8 cellular contexts compared by ENCODE assay signal in the genomic region with DNA sequence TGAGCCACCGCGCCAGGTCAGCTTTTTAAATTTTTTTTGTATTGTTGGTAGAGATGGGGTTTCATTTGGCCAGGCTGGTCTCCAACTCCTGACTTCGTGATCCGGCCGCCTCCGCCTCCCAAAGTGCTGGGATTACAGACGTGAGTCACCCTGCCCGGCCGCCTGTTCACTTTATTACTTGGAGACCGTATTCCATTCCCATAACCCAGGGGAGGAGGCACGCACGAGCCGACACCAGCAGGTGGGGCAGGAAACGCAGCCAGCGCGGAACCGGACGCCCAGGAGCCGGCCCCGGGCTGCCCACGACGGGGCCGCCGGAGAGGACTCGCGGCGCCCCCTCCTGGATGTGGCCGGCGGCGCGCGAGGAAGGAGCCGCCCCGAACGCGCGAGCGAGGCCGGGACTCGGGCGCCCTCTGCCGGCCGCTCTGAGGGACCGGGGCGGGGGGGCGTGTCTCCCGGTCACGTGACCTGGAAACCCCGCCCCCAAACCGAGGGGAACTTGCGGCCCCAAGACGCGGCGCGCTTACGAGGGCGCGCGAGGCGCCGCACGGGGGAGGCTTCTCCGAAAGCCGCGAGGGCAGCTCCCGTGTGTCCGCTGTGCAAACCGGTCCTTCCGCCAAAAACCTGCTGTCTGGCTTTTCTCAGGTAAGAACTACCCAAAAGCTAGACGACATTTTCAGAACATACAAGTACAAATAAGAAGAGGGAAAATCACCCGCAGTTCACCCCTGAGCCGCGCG. TPM values are rescaled to one million over a fixed set of nuclear protein-coding genes. Genes with fewer than 3 reads are reported as not detected.
DNase-seq lines count a peak whose midpoint lies in the region; ATAC-seq and TF ChIP-seq lines count a peak whose summit lies in the region.

No MANE protein-coding gene starts in this region.

- H3K27me3 ChIP-seq in esophagus (ENCODE audit: control insufficient read depth in 1 of 2, insufficient read depth in 2 of 2, low read length in 2 of 2) = no peaks in the 10 kb centered on the region
- H3K27me3 ChIP-seq in naive thymus-derived CD4-positive, alpha-beta T cell (ENCODE audit: control insufficient read depth in 2 of 2, insufficient read depth in 2 of 2, low read length in 2 of 2) = no peaks in the 10 kb centered on the region

- no peaks in the 10 kb centered on the region for H3K9me3 ChIP-seq in esophagus (ENCODE audit: control insufficient read depth in 2 of 2, insufficient read depth in 1 of 2, low read depth in 1 of 2, low read length in 1 of 2)
- H3K9me3 ChIP-seq in naive thymus-derived CD4-positive, alpha-beta T cell (ENCODE audit: control insufficient read depth in 2 of 3, low read length in 3 of 3) = peaks cover 0 to 5% (median 0%) of the 10 kb centered on the region in 3 experiments

- POLR2A ChIA-PET in naive thymus-derived CD4-positive, alpha-beta T cell (lab: Charles Lee) = interaction anchor here (0.6 to 2.0 kb wide), 6 partner anchors 12 to 251 kb away, joined by 3 to 6 read pairs (median 4); partner anchors contain the start of gene RNH1

- no peaks in the 10 kb centered on the region for H3K27me3 Mint-ChIP-seq in naive thymus-derived CD4-positive, alpha-beta T cell

- peak overlapping the region; percentile 60 to 94 for H3K27ac ChIP-seq in esophagus (ENCODE audit: low read depth in 2 of 2, low read length in 1 of 2)
- H3K27ac ChIP-seq in naive thymus-derived CD4-positive, alpha-beta T cell (ENCODE audit: low read depth, low read length) = peak overlapping the region; percentile 58

- peaks cover 2 to 8% (median 4%) of the 10 kb centered on the region in 7 donors for H3K4me1 Mint-ChIP-seq in naive thymus-derived CD4-positive, alpha-beta T cell

- H3K4me3 ChIP-seq in LNCaP clone FGC (ENCODE audit: low read depth, low read length) (peak overlapping the region; percentile 44), esophagus (ENCODE audit: low read depth in 1 of 2, low read length in 2 of 2) (peak overlapping the region in 1 of 2 donors; percentile 3)
- peak overlapping the region; percentile 28 for H3K4me3 ChIP-seq in naive thymus-derived CD4-positive, alpha-beta T cell (ENCODE audit: low read length)

- TF ChIP-seq CTCF in LNCaP clone FGC (IDR thresholded peaks at IDR 0.05; ENCODE audit: control insufficient read depth, extremely low read depth, insufficient read depth) = peak; percentile 99

- H3K36me3 ChIP-seq in esophagus (ENCODE audit: control insufficient read depth in 2 of 2, insufficient read depth in 2 of 2, low read length in 1 of 2) = no peaks in the 10 kb centered on the region
- no peaks in the 10 kb centered on the region for H3K36me3 ChIP-seq in naive thymus-derived CD4-positive, alpha-beta T cell (ENCODE audit: control insufficient read depth in 2 of 3, insufficient read depth in 3 of 3, low read length in 3 of 3)

- CTCF ChIA-PET in naive thymus-derived CD4-positive, alpha-beta T cell (lab: Charles Lee) = interaction anchor here (0.6 to 1.7 kb wide), 7 partner anchors 9 to 213 kb away, joined by 3 to 8 read pairs (median 5); partner anchors contain the start of genes LRRC56 and SIGIRR

- H3K27ac Mint-ChIP-seq in naive thymus-derived CD4-positive, alpha-beta T cell = peak overlapping the region; percentile 70 to 92 (median 85)

- no peaks in the 10 kb centered on the region for H3K4me1 ChIP-seq in esophagus (ENCODE audit: control insufficient read depth in 2 of 2, insufficient read depth in 2 of 2, low read length in 1 of 2)
- H3K4me1 ChIP-seq in naive thymus-derived CD4-positive, alpha-beta T cell (ENCODE audit: control insufficient read depth in 2 of 2, insufficient read depth in 2 of 2, low read length in 2 of 2) = peaks cover 4% of the 10 kb centered on the region in 2 donors

- H3K36me3 Mint-ChIP-seq in naive thymus-derived CD4-positive, alpha-beta T cell = peaks cover 0 to 16% (median 0%) of the 10 kb centered on the region in 5 donors

- WGBS in esophagus, 2 donors = 5 to 7% methylated on average over 54 to 74 of the region's 74 CpGs

- peaks cover 0 to 14% (median 5%) of the 10 kb centered on the region in 11 donors for H3K9me3 Mint-ChIP-seq in naive thymus-derived CD4-positive, alpha-beta T cell

- intact Hi-C loops in naive thymus-derived CD4-positive, alpha-beta T cell (cut with micrococcal nuclease) = loop anchor here (1.0 kb wide), 3 partner anchors 11 to 70 kb away; partner anchors contain the start of genes HRAS (in 2 of the 2) and RNH1 (in 2 of the 2)

- peak; percentile 82 for ATAC-seq in GM21447 (IDR thresholded peaks at IDR 0.05; ENCODE audit: unreplicated experiment)
- peak; percentile 99 for ATAC-seq in naive thymus-derived CD4-positive, alpha-beta T cell

- DNase-seq in D341Med (ENCODE audit: low spot score) = peak; percentile 95
- DNase-seq in LNCaP clone FGC (ENCODE audit: low read depth) = peak; percentile 90
- peak; percentile 85 to 93 (median 91) for DNase-seq in activated CD8-positive, alpha-beta memory T cell treated with anti-CD3 and anti-CD28 coated beads for 48 hours (ENCODE audit: low read depth in 2 of 3, low spot score in 2 of 3)
- peak; percentile 69 to 94 (median 87) for DNase-seq in naive thymus-derived CD4-positive, alpha-beta T cell
- peak; percentile 59 to 82 for DNase-seq in stimulated activated CD8-positive, alpha-beta memory T cell treated with anti-CD3 and anti-CD28 coated beads, Interleukin-7, amount 100 ng/mL, for 48 hours (ENCODE audit: extremely low read depth in 1 of 2, low read depth in 1 of 2)
- DNase-seq in SK-N-DZ (ENCODE audit: low spot score) = no peak

- peak overlapping the region; percentile 81 to 91 (median 87) for H3K4me3 Mint-ChIP-seq in naive thymus-derived CD4-positive, alpha-beta T cell

RNA-seq across cellular contexts. Expression of gene RNH1, which starts 11.6 kb away (rescaled TPM):
- polyA plus RNA-seq in esophagus = 100 to 1,000 TPM; 106 to 219 TPM
- 100 to 1,000 TPM in 4 of 5 experiments, 10 to 100 TPM in 1; 98.6 to 193 (median 109) TPM for total RNA-seq in naive thymus-derived CD4-positive, alpha-beta T cell
- 100 to 1,000 TPM; 156 to 243 TPM for polyA plus RNA-seq in naive thymus-derived CD4-positive, alpha-beta T cell
- 83.8 and 94.1 TPM in 2 replicates for polyA plus RNA-seq in SK-N-DZ (2014; cell fraction: cytosol; rRNA removed)
- 105 and 120 TPM in 2 replicates for polyA plus RNA-seq in SK-N-DZ (2014; cell fraction: nucleus; rRNA removed)

RNA-seq across cellular contexts. Expression of gene HRAS, which starts 16.7 kb away (rescaled TPM):
- 100 to 1,000 TPM; 163 to 257 TPM for polyA plus RNA-seq in esophagus
- total RNA-seq in naive thymus-derived CD4-positive, alpha-beta T cell = 10 to 100 TPM; 22.3 to 52.0 (median 31.9) TPM
- 10 to 100 TPM; 12.6 to 19.5 TPM for polyA plus RNA-seq in naive thymus-derived CD4-positive, alpha-beta T cell
- polyA plus RNA-seq in SK-N-DZ (2014; cell fraction: cytosol; rRNA removed) = 53.4 and 62.1 TPM in 2 replicates
- polyA plus RNA-seq in SK-N-DZ (2014; cell fraction: nucleus; rRNA removed) = 109 and 113 TPM in 2 replicates

RNA-seq across cellular contexts. Expression of gene LRRC56, which starts 18.7 kb away (rescaled TPM):
- polyA plus RNA-seq in esophagus = 1 to 10 TPM; 1.7 to 4.0 TPM
- 1 to 10 TPM; 2.3 to 5.1 (median 3.6) TPM for total RNA-seq in naive thymus-derived CD4-positive, alpha-beta T cell
- polyA plus RNA-seq in naive thymus-derived CD4-positive, alpha-beta T cell = 1 to 10 TPM in 1 of 2 donors, under 1 TPM in 1; 0.35 to 1.0 TPM
- 0.15 and 0.18 TPM in 2 replicates for polyA plus RNA-seq in SK-N-DZ (2014; cell fraction: cytosol; rRNA removed)
- 0.54 and 0.75 TPM in 2 replicates for polyA plus RNA-seq in SK-N-DZ (2014; cell fraction: nucleus; rRNA removed)

RNA-seq across cellular contexts. Expression of gene LMNTD2, which starts 41.9 kb away (rescaled TPM):
- polyA plus RNA-seq in esophagus = 1 to 10 TPM; 2.9 to 6.9 TPM
- 10 to 100 TPM in 2 of 5 experiments, 1 to 10 TPM in 3; 2.8 to 14.7 (median 9.6) TPM for total RNA-seq in naive thymus-derived CD4-positive, alpha-beta T cell
- 1 to 10 TPM; 2.3 to 3.6 TPM for polyA plus RNA-seq in naive thymus-derived CD4-positive, alpha-beta T cell
- 0.52 and 2.6 TPM in 2 replicates for polyA plus RNA-seq in SK-N-DZ (2014; cell fraction: cytosol; rRNA removed)
- polyA plus RNA-seq in SK-N-DZ (2014; cell fraction: nucleus; rRNA removed) = 4.3 and 6.4 TPM in 2 replicates

RNA-seq across cellular contexts. Expression of gene RASSF7, which starts 42.1 kb away (rescaled TPM):
- polyA plus RNA-seq in esophagus = 10 to 100 TPM; 46.6 to 82.4 TPM
- 10 to 100 TPM; 20.0 to 45.4 (median 35.5) TPM for total RNA-seq in naive thymus-derived CD4-positive, alpha-beta T cell
- 10 to 100 TPM; 26.7 to 43.6 TPM for polyA plus RNA-seq in naive thymus-derived CD4-positive, alpha-beta T cell
- 25.4 and 30.7 TPM in 2 replicates for polyA plus RNA-seq in SK-N-DZ (2014; cell fraction: cytosol; rRNA removed)
- 37.4 and 45.5 TPM in 2 replicates for polyA plus RNA-seq in SK-N-DZ (2014; cell fraction: nucleus; rRNA removed)

Comparison
In these comparisons a context has a peak if more than half of its experiments do, and no peak if none do; other contexts are left out.
1. RNA of gene HRAS, which starts 16.7 kb away (polyA plus RNA-seq): 163 to 257 TPM in esophagus; 12.6 to 19.5 TPM in naive thymus-derived CD4-positive, alpha-beta T cell; every median in the first group is over 4 times any median in the second.